ENCODE assay signal across 10 cellular contexts in the genomic region with DNA sequence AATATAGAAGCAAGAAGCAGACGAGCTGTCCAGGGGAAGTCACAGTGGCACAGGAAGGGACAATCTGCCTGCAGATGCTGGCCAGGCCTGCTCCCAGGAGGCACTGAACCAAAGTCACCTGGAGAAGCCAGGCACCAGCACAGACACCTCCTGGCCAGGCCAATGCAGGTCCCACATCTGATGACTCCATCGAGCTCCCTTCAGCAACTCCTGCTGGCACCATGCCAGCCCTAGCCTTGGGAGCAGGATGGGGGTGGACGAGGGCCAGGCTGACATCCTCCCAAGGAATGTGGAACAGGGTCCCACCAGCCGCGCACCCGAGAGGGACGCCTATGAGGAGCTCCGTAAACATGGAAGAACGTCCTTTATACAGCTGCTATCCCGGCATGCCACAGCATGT. TPM values are rescaled to one million over a fixed set of nuclear protein-coding genes. Genes with fewer than 3 reads are reported as not detected.
DNase-seq lines count a peak whose midpoint lies in the region; ATAC-seq and TF ChIP-seq lines count a peak whose summit lies in the region.
"Had no signal": no experiment of that assay in that cellular context is flagged by ENCODE, and none has a peak within 500 bp of the region (broad histone marks: within the 10 kb centered on the region; RNA-seq: fewer than 3 reads in every experiment).

No MANE protein-coding gene starts in this region.

- H3K4me2 ChIP-seq in trophoblast cell (ENCODE audit: low read length): peak overlapping the region; percentile 1

- H3K18ac ChIP-seq in trophoblast cell (ENCODE audit: low read length): peak overlapping the region; percentile 72

- H2BK5ac ChIP-seq in trophoblast cell (ENCODE audit: low read depth, low read length, poor library complexity): peak overlapping the region; percentile 43

- no peaks in the 10 kb centered on the region for H3K9me3 ChIP-seq in trophoblast cell (ENCODE audit: insufficient read depth, low read depth, low read length)

- H3K4me3 ChIP-seq in fibroblast of villous mesenchyme (ENCODE audit: low read depth, low read length): no peak overlapping the region
- H3K4me3 ChIP-seq in trophoblast cell (ENCODE audit: low read depth, low read length): no peak overlapping the region

- peaks cover 13% of the 10 kb centered on the region for H3K79me1 ChIP-seq in trophoblast cell (ENCODE audit: low read length)

- H2BK120ac ChIP-seq in trophoblast cell (ENCODE audit: insufficient read depth, low read length, poor library complexity): peak overlapping the region; percentile 27

- H2AK5ac ChIP-seq in trophoblast cell (ENCODE audit: low read length): peak overlapping the region; percentile 44

- peak overlapping the region; percentile 73 for H3K14ac ChIP-seq in trophoblast cell (ENCODE audit: low read length)

- H2BK12ac ChIP-seq in trophoblast cell (ENCODE audit: low read length): peak overlapping the region; percentile 47

- peaks cover 21 to 23% of the 10 kb centered on the region in 2 experiments for H3K4me1 ChIP-seq in trophoblast cell (ENCODE audit: control insufficient read depth in 1 of 2, insufficient read depth in 2 of 2, low read length in 2 of 2)

- H3K27ac ChIP-seq in trophoblast cell (ENCODE audit: low read depth, low read length): peak overlapping the region; percentile 53
- H3K27ac ChIP-seq: C4-2B had no signal

- H3K4ac ChIP-seq in trophoblast cell (ENCODE audit: low read depth, low read length): peak overlapping the region; percentile 17

- no peak overlapping the region for H2AFZ ChIP-seq in trophoblast cell (ENCODE audit: insufficient read depth, low read length, poor library complexity)

- DNase-seq in AG20443 (ENCODE audit: low spot score) (peak; percentile 58), T1000 (lab: John Stamatoyannopoulos, UW) (peak; percentile 35), fibroblast of villous mesenchyme (ENCODE audit: low read depth) (peak; percentile 70), trophoblast cell (peak; percentile 97 to 99), T-helper 1 cell (no peak), midbrain (lab: John Stamatoyannopoulos, UW) (no peak), NCI-H446 treated with DMSO at 0.1 percent for 48 hours (lab: John Stamatoyannopoulos, UW) (no peak)
- DNase-seq: activated effector memory CD4-positive, alpha-beta T cell treated with Interleukin-2 at 50 U/mL for 16 hours had no signal

- no peaks in the 10 kb centered on the region for H3K79me2 ChIP-seq in trophoblast cell (ENCODE audit: control insufficient read depth, insufficient read depth, low read length, poor library complexity)

- no peak overlapping the region for H3K9ac ChIP-seq in trophoblast cell (ENCODE audit: low read length)

- peaks cover 52 to 53% of the 10 kb centered on the region in 2 experiments for H3K36me3 ChIP-seq in trophoblast cell (ENCODE audit: control insufficient read depth in 1 of 2, insufficient read depth in 2 of 2, low read length in 2 of 2)

- peak overlapping the region; percentile 24 for H4K12ac ChIP-seq in trophoblast cell (ENCODE audit: low read depth, low read length)

- peak overlapping the region; percentile 73 for H4K91ac ChIP-seq in trophoblast cell (ENCODE audit: low read depth, low read length)

- H4K8ac ChIP-seq in trophoblast cell (ENCODE audit: low read depth, low read length): peak overlapping the region; percentile 20

- no peaks in the 10 kb centered on the region for H3K27me3 ChIP-seq in trophoblast cell (ENCODE audit: insufficient read depth, low read length)

- no peak for TF ChIP-seq CTCF in fibroblast of villous mesenchyme (IDR thresholded peaks at IDR 0.05; ENCODE audit: insufficient read depth, low read depth, low read length)

- ATAC-seq in HG03108 (IDR thresholded peaks at IDR 0.05; ENCODE audit: unreplicated experiment): no peak

- no CpG with 5 or more reads among the region's 10 CpGs for WGBS in trophoblast cell (ENCODE audit: extremely low coverage, insufficient coverage, insufficient read length)

- no peak overlapping the region for H3K23ac ChIP-seq in trophoblast cell (ENCODE audit: low read length)

RNA-seq across cellular contexts. Expression of gene ISYNA1, which starts 22.4 kb away (rescaled TPM):
- total RNA-seq in fibroblast of villous mesenchyme: 25.4 and 48.4 TPM in 2 replicates
- 476 and 488 TPM in 2 replicates for polyA plus RNA-seq in trophoblast cell (2013)

RNA-seq across cellular contexts. Expression of gene SSBP4, which starts 41.1 kb away (rescaled TPM):
- 56.1 and 73.4 TPM in 2 replicates for total RNA-seq in fibroblast of villous mesenchyme
- polyA plus RNA-seq in trophoblast cell (2013): 51.1 and 52.0 TPM in 2 replicates

Comparison
In these comparisons a context has a peak if more than half of its experiments do, and no peak if none do; other contexts are left out.
1. DNase-seq: peak in AG20443 (single experiment), T1000 (single experiment), fibroblast of villous mesenchyme (single experiment) and trophoblast cell (2 of 2); none in T-helper 1 cell (0 of 5), midbrain (single experiment) and NCI-H446 treated with DMSO at 0.1 percent for 48 hours (single experiment).